8 cellular contexts compared by ENCODE assay signal in genomic region chr3:143847787-143848631, GRCh38. TPM values are rescaled to one million over a fixed set of nuclear protein-coding genes. Genes with fewer than 3 reads are reported as not detected.
DNase-seq lines count a peak whose midpoint lies in the region; ATAC-seq and FAIRE-seq lines count a peak whose summit lies in the region.

SLC9A9 (minus strand) TSS chr3:143848468; CDS start chr3:143848322, 146 bp downstream.

- peak within 1 kb of the TSS; percentile 44 for H2AFZ ChIP-seq in mesenchymal stem cell (ENCODE audit: low read depth, low read length)

- peak within 1 kb of the TSS; percentile 37 to 73 for H3K18ac ChIP-seq in mesenchymal stem cell (ENCODE audit: low read depth in 1 of 2, low read length in 2 of 2)

- H3K9ac ChIP-seq in mesenchymal stem cell (ENCODE audit: low read length) = peak within 1 kb of the TSS; percentile 89
- peak within 1 kb of the TSS; percentile 16 to 89 (median 83) for H3K9ac ChIP-seq in subcutaneous abdominal adipose tissue (ENCODE audit: low read length in 5 of 5)

- no peaks in the 10 kb centered on the region for H3K27me3 ChIP-seq in mesenchymal stem cell (ENCODE audit: control insufficient read depth in 1 of 2, insufficient read depth in 1 of 2, low read length in 2 of 2)
- H3K27me3 ChIP-seq in subcutaneous abdominal adipose tissue (ENCODE audit: control insufficient read depth in 5 of 5, insufficient read depth in 4 of 5, low read length in 5 of 5) = no peaks in the 10 kb centered on the region

- no peak within 1 kb of the TSS for H2BK5ac ChIP-seq in mesenchymal stem cell (ENCODE audit: low read depth, low read length, poor library complexity, severe bottlenecking)

- H3K4me3 ChIP-seq in mesenchymal stem cell (ENCODE audit: insufficient read depth in 1 of 2, low read depth in 1 of 2, low read length in 2 of 2) (peak within 1 kb of the TSS; percentile 58 to 95), subcutaneous abdominal adipose tissue (ENCODE audit: low read depth in 1 of 5, low read length in 5 of 5) (peak within 1 kb of the TSS; percentile 76 to 99 (median 89))

- no peak within 1 kb of the TSS for H2BK15ac ChIP-seq in mesenchymal stem cell (ENCODE audit: low read depth, poor library complexity, severe bottlenecking)

- peak within 1 kb of the TSS; percentile 90 for H3K4me2 ChIP-seq in mesenchymal stem cell (ENCODE audit: low read length, poor library complexity, severe bottlenecking)

- in situ Hi-C loops in ACHN (cut with HindIII; ENCODE audit: low pct_ligation_motif_present, low pct_unique_long_range_greater_than_20kb, low sequenced_read_pairs) = no loop called here

- peak within 1 kb of the TSS in 1 of 2 experiments; percentile 71 for H2BK12ac ChIP-seq in mesenchymal stem cell (ENCODE audit: low read length in 2 of 2)

- peak; percentile 71 for FAIRE-seq in endometrium (lab: Jason Lieb, UNC)

- DNase-seq in ACHN (peak; percentile 41), NCI-H2227 (lab: John Stamatoyannopoulos, UW; ENCODE audit: unreplicated experiment) (peak; percentile 6), mesenchymal stem cell (peak; percentile 75)
- peak; percentile 34 for DNase-seq in activated CD4-positive, CD25-positive, alpha-beta regulatory T cell treated with anti-CD3 and anti-CD28 coated beads, Interleukin-2, amount 50 U/mL, for 72 hours

- peak within 1 kb of the TSS in 1 of 2 experiments; percentile 86 for H3K4ac ChIP-seq in mesenchymal stem cell (ENCODE audit: low read depth in 1 of 2, low read length in 2 of 2)

- no peak within 1 kb of the TSS for H2BK120ac ChIP-seq in mesenchymal stem cell (ENCODE audit: low read depth, low read length)

- H3K36me3 ChIP-seq in mesenchymal stem cell (ENCODE audit: control insufficient read depth in 1 of 2, insufficient read depth in 2 of 2, low read depth in 1 of 2, low read length in 2 of 2) (no peaks in the 10 kb centered on the region), subcutaneous abdominal adipose tissue (ENCODE audit: control insufficient read depth in 5 of 5, insufficient read depth in 5 of 5, low read length in 5 of 5) (no peaks in the 10 kb centered on the region)

- H2AK5ac ChIP-seq in mesenchymal stem cell (ENCODE audit: low read length, severe bottlenecking) = no peak within 1 kb of the TSS

- H3K27ac ChIP-seq in mesenchymal stem cell (ENCODE audit: low read length, poor library complexity, severe bottlenecking) (no peak within 1 kb of the TSS), subcutaneous abdominal adipose tissue (ENCODE audit: low read depth, low read length) (peak within 1 kb of the TSS; percentile 31)

- 11% methylated on average over 15 of the region's 15 CpGs for WGBS in mesenchymal stem cell

- no peaks in the 10 kb centered on the region for H3K79me1 ChIP-seq in mesenchymal stem cell (replicated peaks; ENCODE audit: low read length, poor library complexity, severe bottlenecking)

- H4K8ac ChIP-seq in mesenchymal stem cell (ENCODE audit: low read length) = no peak within 1 kb of the TSS

- peak within 1 kb of the TSS in 1 of 2 experiments; percentile 6 for H3K14ac ChIP-seq in mesenchymal stem cell (ENCODE audit: low read length in 2 of 2)

- H4K91ac ChIP-seq in mesenchymal stem cell (ENCODE audit: low read length) = no peak within 1 kb of the TSS

- H3K23ac ChIP-seq in mesenchymal stem cell (ENCODE audit: low read length in 2 of 2) = peak within 1 kb of the TSS in 1 of 2 experiments; percentile 6

- H3K4me1 ChIP-seq in mesenchymal stem cell (ENCODE audit: control insufficient read depth, insufficient read depth, low read depth, low read length) (no peaks in the 10 kb centered on the region), subcutaneous abdominal adipose tissue (ENCODE audit: control insufficient read depth in 5 of 5, insufficient read depth in 5 of 5, low read length in 5 of 5) (peaks cover 0 to 16% (median 11%) of the 10 kb centered on the region in 5 donors)

- no peaks in the 10 kb centered on the region for H3K9me3 ChIP-seq in mesenchymal stem cell (ENCODE audit: control insufficient read depth, low read length)
- H3K9me3 ChIP-seq in subcutaneous abdominal adipose tissue (ENCODE audit: control insufficient read depth in 5 of 5, low read length in 5 of 5) = no peaks in the 10 kb centered on the region

- ATAC-seq in GM18499 (IDR thresholded peaks at IDR 0.05; ENCODE audit: insufficient read depth, unreplicated experiment) (peak; percentile 81), HG02798 (IDR thresholded peaks at IDR 0.05; ENCODE audit: poor library complexity, unreplicated experiment) (peak; percentile 94)

RNA-seq across cellular contexts. Expression of gene SLC9A9, which starts in this region (rescaled TPM):
- 6.2 TPM for polyA plus RNA-seq in mesenchymal stem cell (2013, experiment 1 of 2)
- 6.2 TPM for polyA plus RNA-seq in mesenchymal stem cell (2013, experiment 2 of 2)

Comparison
In these comparisons a context has a peak if more than half of its experiments do, and no peak if none do; other contexts are left out.
1. DNase-seq: peak in every context shown above with its lines; median percentile 75 in mesenchymal stem cell; 41 in ACHN; 34 in activated CD4-positive, CD25-positive, alpha-beta regulatory T cell treated with anti-CD3 and anti-CD28 coated beads, Interleukin-2, amount 50 U/mL, for 72 hours; 6 in NCI-H2227.